ENCODE assay signal across 12 cellular contexts in the genomic region with DNA sequence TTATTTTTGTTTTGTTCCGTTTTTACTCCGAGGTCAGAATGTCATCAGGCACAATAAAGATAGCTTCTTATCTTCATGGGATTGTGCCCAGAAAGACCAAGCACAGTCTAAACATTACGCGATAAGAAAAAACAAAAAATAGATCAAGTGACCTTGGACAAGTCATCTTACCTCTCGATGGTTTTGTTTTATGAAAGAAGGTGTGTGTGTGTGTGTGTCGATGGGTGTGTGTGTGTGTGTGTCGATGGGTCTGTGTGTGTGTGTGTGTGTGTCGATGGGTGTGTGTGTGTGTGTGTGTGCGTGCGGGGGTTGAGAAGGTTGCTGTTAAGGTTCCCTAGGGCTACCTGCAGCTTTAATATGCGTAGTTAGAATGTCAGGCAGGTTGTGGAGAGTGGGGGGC. TPM values are rescaled to one million over a fixed set of nuclear protein-coding genes. Genes with fewer than 3 reads are reported as not detected.
A peak's percentile ranks its signal among the peaks of the same experiment; 100 is the strongest.
DNase-seq lines count a peak whose midpoint lies in the region; ATAC-seq and TF ChIP-seq lines count a peak whose summit lies in the region.
"Had no signal": no experiment of that assay in that cellular context is flagged by ENCODE, and none has a peak within 500 bp of the region (broad histone marks: within the 10 kb centered on the region; RNA-seq: fewer than 3 reads in every experiment).

No MANE protein-coding gene starts in this region.

- intact Hi-C loops in activated CD4-positive, alpha-beta T cell treated with anti-CD3 and anti-CD28 coated beads for 36 hours (cut with DNase I, micrococcal nuclease): loop anchor here in 1 of 2 experiments (10.0 kb wide), 1 partner anchor 376 kb away; no protein-coding TSS in a partner anchor

- no peaks in the 10 kb centered on the region for H3K36me3 ChIP-seq in NT2/D1 (ENCODE audit: insufficient read depth, insufficient read length, low read length)
- H3K36me3 ChIP-seq: lower lobe of right lung, MG63 had no signal

- POLR2A ChIA-PET in activated CD4-positive, alpha-beta T cell treated with anti-CD3 and anti-CD28 coated beads for 36 hours (lab: Charles Lee): no interaction called here

- ATAC-seq in activated CD4-positive, alpha-beta T cell treated with anti-CD3 and anti-CD28 coated beads for 36 hours: no peak
- no peak for ATAC-seq in effector memory CD8-positive, alpha-beta T cell (replicated peaks)

- CTCF ChIA-PET in activated CD4-positive, alpha-beta T cell treated with anti-CD3 and anti-CD28 coated beads for 36 hours (lab: Charles Lee): no interaction called here

- H3K27ac Mint-ChIP-seq in activated CD4-positive, alpha-beta T cell treated with anti-CD3 and anti-CD28 coated beads for 36 hours: no peak overlapping the region
- H3K27ac Mint-ChIP-seq in effector memory CD8-positive, alpha-beta T cell: no peak overlapping the region
- H3K27ac Mint-ChIP-seq in neural crest cell (ENCODE audit: unreplicated experiment): no peak overlapping the region

- H3K4me3 Mint-ChIP-seq in activated CD4-positive, alpha-beta T cell treated with anti-CD3 and anti-CD28 coated beads for 36 hours: peak overlapping the region; percentile 56
- H3K4me3 Mint-ChIP-seq in effector memory CD8-positive, alpha-beta T cell: peak overlapping the region; percentile 50 to 66
- peak overlapping the region; percentile 88 for H3K4me3 Mint-ChIP-seq in neural crest cell

- H3K9ac ChIP-seq in NT2/D1 (ENCODE audit: insufficient read length, low read depth): peak overlapping the region; percentile 50
- H3K9ac ChIP-seq: SK-N-SH had no signal

- H3K27me3 Mint-ChIP-seq in activated CD4-positive, alpha-beta T cell treated with anti-CD3 and anti-CD28 coated beads for 36 hours: peaks cover 62% of the 10 kb centered on the region
- peaks cover 71 to 81% of the 10 kb centered on the region in 2 donors for H3K27me3 Mint-ChIP-seq in effector memory CD8-positive, alpha-beta T cell
- H3K27me3 Mint-ChIP-seq in neural crest cell (ENCODE audit: low read depth): peaks cover 82% of the 10 kb centered on the region

- TF ChIP-seq CTCF in neural crest cell (conservative IDR thresholded peaks at IDR 0.05): no peak

- no peak for DNase-seq in activated CD4-positive, alpha-beta T cell treated with anti-CD3 and anti-CD28 coated beads for 36 hours
- DNase-seq in activated CD4-positive, alpha-beta T cell treated with anti-CD3 and anti-CD28 coated beads, Interleukin-2, amount 50 U/mL, for 48 hours: no peak
- DNase-seq in NT2/D1 (ENCODE audit: low read depth, low spot score) (no peak), neural crest cell (ENCODE audit: low read depth, low spot score) (no peak), NCI-H2196 (lab: John Stamatoyannopoulos, UW; ENCODE audit: unreplicated experiment) (no peak), activated gamma-delta T cell treated with Interleukin-2 at 50 U/mL for 16 hours (no peak)
- DNase-seq in effector memory CD8-positive, alpha-beta T cell: no peak
- DNase-seq in stimulated activated naive CD4-positive, alpha-beta T cell treated with Interleukin-2 at 50 U/mL for 16 hours (lab: John Stamatoyannopoulos, UW): no peak
- DNase-seq: GOT3, lower lobe of right lung, MG63 had no signal

- no peaks in the 10 kb centered on the region for H3K9me3 Mint-ChIP-seq in activated CD4-positive, alpha-beta T cell treated with anti-CD3 and anti-CD28 coated beads for 36 hours (ENCODE audit: low read depth)
- H3K9me3 Mint-ChIP-seq in effector memory CD8-positive, alpha-beta T cell: no peaks in the 10 kb centered on the region
- H3K9me3 Mint-ChIP-seq in neural crest cell: no peaks in the 10 kb centered on the region

- no peaks in the 10 kb centered on the region for H3K36me3 Mint-ChIP-seq in activated CD4-positive, alpha-beta T cell treated with anti-CD3 and anti-CD28 coated beads for 36 hours (ENCODE audit: low read depth)
- H3K36me3 Mint-ChIP-seq in effector memory CD8-positive, alpha-beta T cell (ENCODE audit: insufficient read depth): no peaks in the 10 kb centered on the region
- H3K36me3 Mint-ChIP-seq in neural crest cell (ENCODE audit: low read depth): no peaks in the 10 kb centered on the region

- peaks cover 6% of the 10 kb centered on the region for H3K4me1 Mint-ChIP-seq in activated CD4-positive, alpha-beta T cell treated with anti-CD3 and anti-CD28 coated beads for 36 hours
- peaks cover 0 to 3% of the 10 kb centered on the region in 2 donors for H3K4me1 Mint-ChIP-seq in effector memory CD8-positive, alpha-beta T cell (ENCODE audit: low read depth in 2 of 2)
- H3K4me1 Mint-ChIP-seq in neural crest cell: no peaks in the 10 kb centered on the region

- peaks cover 47% of the 10 kb centered on the region for H3K27me3 ChIP-seq in NT2/D1 (ENCODE audit: insufficient read depth, insufficient read length)

- H3K9me3 ChIP-seq in NT2/D1 (ENCODE audit: insufficient read depth, low read length): no peaks in the 10 kb centered on the region
- H3K9me3 ChIP-seq: lower lobe of right lung, MG63, SK-N-SH had no signal

- H3K4me3 ChIP-seq in NT2/D1 (ENCODE audit: insufficient read length, low read depth): peak overlapping the region; percentile 47
- H3K4me3 ChIP-seq: MG63 had no signal

- peaks cover 4% of the 10 kb centered on the region for H3K4me1 ChIP-seq in NT2/D1 (ENCODE audit: insufficient read depth, insufficient read length)

RNA-seq across cellular contexts. Expression of a gene that starts 0.6 kb away (rescaled TPM):
- total RNA-seq in activated CD4-positive, alpha-beta T cell treated with anti-CD3 and anti-CD28 coated beads for 36 hours: under 1 TPM; 0.30 to 0.39 TPM
- 3.4 and 3.7 TPM in 2 replicates for total RNA-seq in neural crest cell
